11 cellular contexts compared by ENCODE assay signal in genomic region chr12:96421014-96421413, GRCh38. TPM values are rescaled to one million over a fixed set of nuclear protein-coding genes. Genes with fewer than 3 reads are reported as not detected.
DNase-seq lines count a peak whose midpoint lies in the region; ATAC-seq and TF ChIP-seq lines count a peak whose summit lies in the region.
"Had no signal": no experiment of that assay in that cellular context is flagged by ENCODE, and none has a peak within 500 bp of the region (broad histone marks: within the 10 kb centered on the region; RNA-seq: fewer than 3 reads in every experiment).

No MANE protein-coding gene starts in this region.

- POLR2A ChIA-PET in CD4-positive, alpha-beta T cell (lab: Charles Lee), result no interaction called here
- POLR2A ChIA-PET in IMR-90 (lab: Charles Lee; ENCODE audit: unreplicated experiment), result no interaction called here

- no peaks in the 10 kb centered on the region for H4K20me1 ChIP-seq in IMR-90 (ENCODE audit: insufficient read depth, low read length)

- H3K36me3 ChIP-seq in IMR-90 (ENCODE audit: control insufficient read depth, insufficient read depth, low read length) (no peaks in the 10 kb centered on the region), adipocyte (ENCODE audit: control insufficient read depth, insufficient read depth, low read length, severe bottlenecking) (no peaks in the 10 kb centered on the region), BE2C (no peaks in the 10 kb centered on the region)

- no TSS peak for BruUV-seq in IMR-90 (replicated peaks; lab: Mats Ljungman, UMichigan)

- in situ Hi-C loops in IMR-90 (cut with MboI; ENCODE audit: low sequenced_read_pairs), result no loop called here

- peak overlapping the region; percentile 55; the same call in 1 of the 2 replicates for H3K18ac ChIP-seq in IMR-90 (ENCODE audit: low read depth, low read length)

- H4K91ac ChIP-seq in IMR-90 (ENCODE audit: insufficient read depth, low read depth, low read length), result peak overlapping the region; percentile 61; the same call in 1 of the 2 replicates

- intact Hi-C loops in CD4-positive, alpha-beta T cell (cut with DNase I, micrococcal nuclease), result no loop called here
- intact Hi-C loops in IMR-90 (cut with micrococcal nuclease), result no loop called here
- intact Hi-C loops in natural killer cell (cut with micrococcal nuclease), result no loop called here

- H3K4me1 ChIP-seq in IMR-90 (ENCODE audit: control insufficient read depth, insufficient read depth, low read length), result peaks cover 14% of the 10 kb centered on the region
- H3K4me1 ChIP-seq in adipocyte (ENCODE audit: control insufficient read depth, insufficient read depth, low read length), result peaks cover 47% of the 10 kb centered on the region
- no peaks in the 10 kb centered on the region for H3K4me1 ChIP-seq in BE2C

- peak overlapping the region; percentile 54; the same call in 1 of the 2 replicates for H2BK120ac ChIP-seq in IMR-90 (ENCODE audit: low read depth, low read length)

- ATAC-seq in CD4-positive, alpha-beta T cell (ENCODE audit: poor library complexity), result peak; percentile 60
- ATAC-seq in IMR-90 (ENCODE audit: low read depth) (no peak), natural killer cell (peak; percentile 52 to 61 (median 60)), GM21381 (IDR thresholded peaks at IDR 0.05; ENCODE audit: unreplicated experiment) (no peak)

- H3K27ac ChIP-seq in CD4-positive, alpha-beta T cell (ENCODE audit: low read depth, low read length), result no peak overlapping the region
- H3K27ac ChIP-seq in IMR-90 (ENCODE audit: insufficient read depth, low read length), result peak overlapping the region; percentile 68; the same call in 1 of the 2 replicates

- H3K4me3 Mint-ChIP-seq in CD4-positive, alpha-beta T cell, result peak overlapping the region; percentile 75
- H3K4me3 Mint-ChIP-seq in natural killer cell, result peak overlapping the region; percentile 74

- H3K4me1 Mint-ChIP-seq in CD4-positive, alpha-beta T cell (ENCODE audit: low read depth), result peaks cover 23% of the 10 kb centered on the region
- peaks cover 14 to 15% of the 10 kb centered on the region in 2 donors for H3K4me1 Mint-ChIP-seq in natural killer cell

- H2BK15ac ChIP-seq in IMR-90 (ENCODE audit: low read depth, low read length), result 0 out of 3 replicates have a peak overlapping the region, but pooled peaks have one; percentile 64

- H3K36me3 Mint-ChIP-seq in CD4-positive, alpha-beta T cell (ENCODE audit: low read depth), result no peaks in the 10 kb centered on the region
- no peaks in the 10 kb centered on the region for H3K36me3 Mint-ChIP-seq in natural killer cell

- peak in 3 of 10 experiments; percentile 5 to 14 (median 11) for DNase-seq in CD4-positive, alpha-beta T cell
- no peak for DNase-seq in IMR-90
- no peak for DNase-seq in adipocyte (ENCODE audit: low read depth)
- DNase-seq in natural killer cell, result no peak
- no peak for DNase-seq in epidermal melanocyte (ENCODE audit: insufficient read length, low spot score)
- DNase-seq in stimulated activated naive CD4-positive, alpha-beta T cell treated with Interleukin-2 at 50 U/mL for 16 hours (lab: John Stamatoyannopoulos, UW), result no peak
- DNase-seq in BE2C, result no peak
- DNase-seq: activated effector memory CD4-positive, alpha-beta T cell treated with anti-CD3 and anti-CD28 coated beads, Interleukin-2, amount 50 U/mL, for 16 hours; foreskin fibroblast; kidney had no signal

- 87% methylated on average over 4 of the region's 6 CpGs; no CpG with 5 or more reads in 1 of the 2 experiments for WGBS in IMR-90 (ENCODE audit: extremely low coverage in 2 of 2, insufficient read length in 1 of 2), 2 experiments

- TF ChIP-seq CTCF in CD4-positive, alpha-beta T cell (IDR thresholded peaks at IDR 0.05), result no peak
- no peak for TF ChIP-seq CTCF in IMR-90 (conservative IDR thresholded peaks at IDR 0.05; ENCODE audit: low read depth, low read length)
- no peak for TF ChIP-seq CTCF in natural killer cell (IDR thresholded peaks at IDR 0.05)
- TF ChIP-seq CTCF in BE2C (IDR thresholded peaks at IDR 0.05; ENCODE audit: low read depth, low read length), result no peak

- H3K27me3 Mint-ChIP-seq in CD4-positive, alpha-beta T cell, result no peaks in the 10 kb centered on the region
- no peaks in the 10 kb centered on the region for H3K27me3 Mint-ChIP-seq in natural killer cell (ENCODE audit: low read depth in 2 of 2)

- no peaks in the 10 kb centered on the region for H3K9me3 ChIP-seq in CD4-positive, alpha-beta T cell (ENCODE audit: control insufficient read depth, low read length)
- H3K9me3 ChIP-seq in IMR-90 (ENCODE audit: control insufficient read depth, insufficient read depth, low read length) (no peaks in the 10 kb centered on the region), adipocyte (ENCODE audit: control insufficient read depth, low read length) (no peaks in the 10 kb centered on the region), BE2C (no peaks in the 10 kb centered on the region)

- H2BK20ac ChIP-seq in IMR-90 (ENCODE audit: low read depth, low read length), result 0 out of 2 replicates have a peak overlapping the region, but pooled peaks have one; percentile 37

- peak overlapping the region; percentile 33 for H2AFZ ChIP-seq in IMR-90 (replicated peaks; ENCODE audit: low read length, poor library complexity)

- H4K5ac ChIP-seq in IMR-90 (ENCODE audit: low read depth, low read length), result peak overlapping the region; percentile 21

- peak overlapping the region; percentile 56; a peak in 3 of 4 replicates for H4K8ac ChIP-seq in IMR-90 (ENCODE audit: low read depth in 2 of 2, low read length in 2 of 2)

- H3K56ac ChIP-seq in IMR-90 (ENCODE audit: extremely low read depth, insufficient read depth, low read length), result no peak overlapping the region

- peak overlapping the region; percentile 44 for H3K4me2 ChIP-seq in IMR-90 (ENCODE audit: low read depth, low read length)

- H2AK9ac ChIP-seq in IMR-90 (replicated peaks; ENCODE audit: low read depth, low read length, poor library complexity), result no peak overlapping the region

- peaks cover 6 to 11% of the 10 kb centered on the region in 2 experiments for H3K79me1 ChIP-seq in IMR-90 (ENCODE audit: low read depth in 1 of 2, low read length in 2 of 2)

- peak overlapping the region; percentile 69; the same call in 1 of the 2 replicates for H2AK5ac ChIP-seq in IMR-90 (ENCODE audit: low read depth, low read length)

- no peaks in the 10 kb centered on the region; the same call in 1 of the 2 replicates for H3K9me1 ChIP-seq in IMR-90 (ENCODE audit: insufficient read depth, low read length)

- H3K27ac Mint-ChIP-seq in CD4-positive, alpha-beta T cell, result peak overlapping the region; percentile 81
- H3K27ac Mint-ChIP-seq in natural killer cell, result peak overlapping the region; percentile 76 to 78

- H3K27me3 ChIP-seq in CD4-positive, alpha-beta T cell (ENCODE audit: control insufficient read depth, insufficient read depth, low read length), result no peaks in the 10 kb centered on the region
- H3K27me3 ChIP-seq in IMR-90 (ENCODE audit: control insufficient read depth, insufficient read depth, low read length) (no peaks in the 10 kb centered on the region), adipocyte (replicated peaks; ENCODE audit: control insufficient read depth, insufficient read depth, low read length) (no peaks in the 10 kb centered on the region), BE2C (no peaks in the 10 kb centered on the region)

- H3K23ac ChIP-seq in IMR-90 (ENCODE audit: low read depth, low read length), result no peak overlapping the region

- TF ChIP-seq RAD21 in IMR-90 (IDR thresholded peaks at IDR 0.05; ENCODE audit: low read length), result no peak

- H3K9ac ChIP-seq in IMR-90 (ENCODE audit: low read depth, low read length) (no peak overlapping the region), adipocyte (ENCODE audit: low read length) (peak overlapping the region; percentile 76)

- H3K9me3 Mint-ChIP-seq in CD4-positive, alpha-beta T cell, result no peaks in the 10 kb centered on the region
- no peaks in the 10 kb centered on the region for H3K9me3 Mint-ChIP-seq in natural killer cell

- peak overlapping the region; percentile 49; the same call in 1 of the 2 replicates for H3K4ac ChIP-seq in IMR-90 (ENCODE audit: low read depth, low read length)

- CTCF ChIA-PET in CD4-positive, alpha-beta T cell (lab: Charles Lee), result interaction anchor here (1.3 kb wide), 1 partner anchor 20 kb away, joined by 6 read pairs; no protein-coding TSS in a partner anchor
- CTCF ChIA-PET in IMR-90 (lab: Yijun Ruan, JAX), result interaction anchor here (0.7 to 1.0 kb wide), 2 partner anchors 20 to 21 kb away, joined by 3 read pairs; partner anchors contain the start of gene CDK17

- 0 out of 2 replicates have a peak overlapping the region, but pooled peaks have one; percentile 25 for H3K14ac ChIP-seq in IMR-90 (replicated peaks; ENCODE audit: low read depth, low read length)

- H3K4me3 ChIP-seq in IMR-90 (ENCODE audit: insufficient read depth, low read depth, low read length), result no peak overlapping the region
- peak overlapping the region; percentile 77 for H3K4me3 ChIP-seq in adipocyte (ENCODE audit: low read length)
- H3K4me3 ChIP-seq in BE2C (ENCODE audit: low read depth, low read length), result no peak overlapping the region

- dilution Hi-C loops in IMR-90 (cut with HindIII; ENCODE audit: low sequenced_read_pairs, unreplicated experiment), result no loop called here

- peak overlapping the region; percentile 50 for H2BK5ac ChIP-seq in IMR-90 (ENCODE audit: low read depth, low read length, poor library complexity, severe bottlenecking)

- no peak for TF ChIP-seq POLR2A in IMR-90 (IDR thresholded peaks at IDR 0.05; ENCODE audit: low read depth, low read length)

TF ChIP-seq in IMR-90, 13 proteins besides CTCF, POLR2A, EP300 and RAD21 (continues in another document):
- TF ChIP-seq SMC3 (IDR thresholded peaks at IDR 0.05; ENCODE audit: low read depth, low read length) (no peak), CEBPB (IDR thresholded peaks at IDR 0.05; ENCODE audit: low read depth, low read length) (no peak), ELK1 (IDR thresholded peaks at IDR 0.05; ENCODE audit: borderline replicate concordance, low read depth, low read length) (no peak), RFX5 (IDR thresholded peaks at IDR 0.05; ENCODE audit: low read depth, low read length) (no peak), MAZ (IDR thresholded peaks at IDR 0.05; ENCODE audit: borderline replicate concordance, low read depth, low read length) (no peak)

RNA-seq across cellular contexts. Expression of gene CDK17, which starts 20.8 kb away (rescaled TPM):
- total RNA-seq in CD4-positive, alpha-beta T cell, result 100 to 1,000 TPM; 112 to 113 TPM
- 50.2 and 58.9 TPM in 2 replicates for total RNA-seq in IMR-90 (2012; rRNA removed)
- 14.5 and 15.4 TPM in 2 replicates for polyA plus RNA-seq in IMR-90 (2012; rRNA removed)
- polyA plus RNA-seq in IMR-90 (2012; cell fraction: cytosol; rRNA removed), result 6.0 and 8.4 TPM in 2 replicates
- polyA plus RNA-seq in IMR-90 (2012; cell fraction: nucleus; rRNA removed; ENCODE audit: low replicate concordance), result 8.1 and 41.6 TPM in 2 replicates
- total RNA-seq in natural killer cell, result 100 to 1,000 TPM; 199 to 234 (median 232) TPM
- 9.8 TPM for polyA plus RNA-seq in BE2C (2012; ENCODE audit: insufficient read depth, insufficient read length, low read depth)

Comparison
In these comparisons a context has a peak if more than half of its experiments do, and no peak if none do; other contexts are left out.
1. ATAC-seq: peak in CD4-positive, alpha-beta T cell (single experiment) and natural killer cell (3 of 3); none in IMR-90 (single experiment) and GM21381 (single experiment).